ENCODE assay signal across 8 cellular contexts in the genomic region with DNA sequence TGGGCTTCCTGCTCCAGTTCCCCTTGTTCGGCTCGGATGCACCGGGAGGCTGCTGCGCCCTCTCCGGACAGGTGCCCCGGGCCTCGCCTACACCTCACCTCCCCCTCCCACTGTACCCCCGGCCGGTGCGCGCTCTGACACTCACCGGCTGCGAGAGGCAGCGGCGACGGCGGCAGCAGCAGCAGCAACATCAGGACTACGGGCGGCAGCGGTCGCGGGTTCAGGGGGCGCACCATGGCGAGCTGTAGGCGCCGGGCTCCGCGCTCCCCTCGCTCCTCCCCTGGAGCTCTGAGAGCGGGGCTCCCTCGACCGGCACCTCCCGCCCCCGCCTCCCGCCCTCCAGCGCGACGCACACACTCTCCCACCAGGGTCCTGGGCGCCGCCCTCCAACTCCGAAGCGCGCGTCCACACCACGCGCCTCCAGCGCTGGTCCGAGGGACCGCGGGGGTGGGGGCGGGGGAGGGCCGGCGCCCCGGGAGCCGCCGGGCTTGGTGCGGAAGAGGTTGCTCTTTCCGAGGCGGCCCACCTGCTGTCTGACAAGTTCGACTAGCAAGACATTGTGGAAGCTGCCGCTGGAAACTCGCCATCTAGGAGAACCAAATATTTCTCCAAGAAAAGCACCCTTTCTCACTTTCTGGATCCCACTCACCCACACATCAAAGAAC. TPM values are rescaled to one million over a fixed set of nuclear protein-coding genes. Genes with fewer than 3 reads are reported as not detected.
DNase-seq lines count a peak whose midpoint lies in the region; ATAC-seq and TF ChIP-seq lines count a peak whose summit lies in the region.

A gene with protein sequence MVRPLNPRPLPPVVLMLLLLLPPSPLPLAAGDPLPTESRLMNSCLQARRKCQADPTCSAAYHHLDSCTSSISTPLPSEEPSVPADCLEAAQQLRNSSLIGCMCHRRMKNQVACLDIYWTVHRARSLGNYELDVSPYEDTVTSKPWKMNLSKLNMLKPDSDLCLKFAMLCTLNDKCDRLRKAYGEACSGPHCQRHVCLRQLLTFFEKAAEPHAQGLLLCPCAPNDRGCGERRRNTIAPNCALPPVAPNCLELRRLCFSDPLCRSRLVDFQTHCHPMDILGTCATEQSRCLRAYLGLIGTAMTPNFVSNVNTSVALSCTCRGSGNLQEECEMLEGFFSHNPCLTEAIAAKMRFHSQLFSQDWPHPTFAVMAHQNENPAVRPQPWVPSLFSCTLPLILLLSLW (minus strand): TSS at position 433 of the 665 bp plus-strand sequence. CDS start 197 bp downstream, at position 236.

- no peak within 1 kb of the TSS for H3K27ac ChIP-seq in OCI-LY3 (ENCODE audit: low read length)
- no peak within 1 kb of the TSS for H3K27ac ChIP-seq in ectodermal cell (ENCODE audit: insufficient read depth, low read depth, low read length, poor library complexity, severe bottlenecking)

- TF ChIP-seq CTCF in Caco-2 (IDR thresholded peaks at IDR 0.05; ENCODE audit: insufficient read depth in 1 of 2, low read depth in 1 of 2, low read length in 1 of 2, severe bottlenecking in 1 of 2, unreplicated experiment in 1 of 2) = no peak
- no peak for TF ChIP-seq CTCF in OCI-LY3 (IDR thresholded peaks at IDR 0.05; ENCODE audit: low read depth, low read length)
- TF ChIP-seq CTCF in nephron progenitor cell (IDR thresholded peaks at IDR 0.05) = no peak

- peak within 1 kb of the TSS; percentile 59 for H3K9ac ChIP-seq in OCI-LY3 (ENCODE audit: low read length)

- no peak for ATAC-seq in HG03565 (IDR thresholded peaks at IDR 0.05; ENCODE audit: unreplicated experiment)

- DNase-seq in Caco-2 (peak in 1 of 2 experiments; percentile 16), nephron progenitor cell (peak; percentile 72), OCI-M2 (lab: John Stamatoyannopoulos, UW; ENCODE audit: unreplicated experiment) (no peak), NCI-H1694 treated with DMSO at 0.1 percent for 48 hours (lab: John Stamatoyannopoulos, UW) (no peak), HUDEP-2 (lab: John Stamatoyannopoulos, UW; ENCODE audit: unreplicated experiment in 76 of 76) (no peak)

- no TSS peak for BruUV-seq in Caco-2 (replicated peaks; lab: Mats Ljungman, UMichigan)

- H3K4me1 Mint-ChIP-seq in Caco-2 (ENCODE audit: low read depth, unreplicated experiment) = peaks cover 7% of the 10 kb centered on the region
- H3K4me1 Mint-ChIP-seq in nephron progenitor cell = peaks cover 32% of the 10 kb centered on the region

- H3K9me3 Mint-ChIP-seq in Caco-2 (ENCODE audit: unreplicated experiment) = no peaks in the 10 kb centered on the region
- H3K9me3 Mint-ChIP-seq in nephron progenitor cell = peaks cover 6% of the 10 kb centered on the region

- H3K27me3 ChIP-seq in Caco-2 (replicated peaks; ENCODE audit: control insufficient read depth, insufficient read depth, low read length) (no peaks in the 10 kb centered on the region), OCI-LY3 (ENCODE audit: low read depth, low read length) (no peaks in the 10 kb centered on the region), ectodermal cell (ENCODE audit: control insufficient read depth, insufficient read depth, low read length, poor library complexity, severe bottlenecking) (peaks cover 36% of the 10 kb centered on the region)

- CTCF ChIA-PET in Caco-2 (lab: Charles Lee) = interaction anchor here (0.6 to 1.0 kb wide), 2 partner anchors 9 to 81 kb away, joined by 4 to 9 read pairs; no protein-coding TSS in a partner anchor

- no peaks in the 10 kb centered on the region for H4K20me1 ChIP-seq in OCI-LY3 (ENCODE audit: insufficient read depth, low read length)

- H3K4me1 ChIP-seq in Caco-2 (0 out of 2 replicates have a peak, but pooled peaks cover 5% of the 10 kb centered on the region), OCI-LY3 (ENCODE audit: low read length) (0 out of 2 replicates have a peak, but pooled peaks cover 4% of the 10 kb centered on the region), ectodermal cell (ENCODE audit: control insufficient read depth, insufficient read depth, low read length) (peaks cover 6% of the 10 kb centered on the region)

- peak within 1 kb of the TSS; percentile 89 for H3K4me2 ChIP-seq in OCI-LY3 (ENCODE audit: low read length)

- H3K36me3 Mint-ChIP-seq in Caco-2 (ENCODE audit: insufficient read depth, unreplicated experiment) (no peaks in the 10 kb centered on the region), nephron progenitor cell (ENCODE audit: low read depth) (no peaks in the 10 kb centered on the region)

- POLR2A ChIA-PET in Caco-2 (lab: Charles Lee) = no interaction called here

- H2AFZ ChIP-seq in OCI-LY3 (ENCODE audit: low read depth, low read length) = peak within 1 kb of the TSS; percentile 62; the same call in 1 of the 2 replicates

- H3K4me3 Mint-ChIP-seq in Caco-2 (ENCODE audit: unreplicated experiment) (peak within 1 kb of the TSS; percentile 58), nephron progenitor cell (peak within 1 kb of the TSS; percentile 76)

- no peaks in the 10 kb centered on the region for H3K79me2 ChIP-seq in OCI-LY3 (ENCODE audit: low read length)

- H3K27me3 Mint-ChIP-seq in Caco-2 (ENCODE audit: insufficient read depth, unreplicated experiment) (no peaks in the 10 kb centered on the region), nephron progenitor cell (ENCODE audit: low read depth, poor library complexity) (peaks cover 43% of the 10 kb centered on the region)

- no peaks in the 10 kb centered on the region for H3K9me3 ChIP-seq in Caco-2
- H3K9me3 ChIP-seq in OCI-LY3 (ENCODE audit: insufficient read depth, low read length) = no peaks in the 10 kb centered on the region
- no peaks in the 10 kb centered on the region for H3K9me3 ChIP-seq in ectodermal cell (ENCODE audit: control insufficient read depth, low read length)

- 1% methylated on average over 62 of the region's 62 CpGs for WGBS in ectodermal cell, 2 experiments

- H3K27ac Mint-ChIP-seq in Caco-2 (ENCODE audit: unreplicated experiment) = no peak within 1 kb of the TSS
- no peak within 1 kb of the TSS for H3K27ac Mint-ChIP-seq in nephron progenitor cell

- intact Hi-C loops in Caco-2 (cut with micrococcal nuclease; ENCODE audit: unreplicated experiment) = no loop called here

- no peaks in the 10 kb centered on the region for H3K36me3 ChIP-seq in Caco-2 (ENCODE audit: control insufficient read depth, insufficient read depth, low read length)
- H3K36me3 ChIP-seq in OCI-LY3 (replicated peaks; ENCODE audit: low read depth, low read length) = no peaks in the 10 kb centered on the region
- H3K36me3 ChIP-seq in ectodermal cell (ENCODE audit: control insufficient read depth, insufficient read depth, low read length) = no peaks in the 10 kb centered on the region

- H3K4me3 ChIP-seq in Caco-2 (ENCODE audit: low read depth, low read length) (peak within 1 kb of the TSS; percentile 49), OCI-LY3 (ENCODE audit: low read length) (peak within 1 kb of the TSS; percentile 80), ectodermal cell (ENCODE audit: insufficient read depth, low read depth, low read length) (peak within 1 kb of the TSS; percentile 41)

RNA-seq across cellular contexts. Expression of the gene that starts here (rescaled TPM):
- 2.4 and 2.7 TPM in 2 replicates for total RNA-seq in Caco-2 (2022)
- polyA plus RNA-seq in ectodermal cell (2013, experiment 1 of 4) = 1.1 TPM
- 1.2 TPM for polyA plus RNA-seq in ectodermal cell (2013, experiment 2 of 4)
- 1.4 TPM for polyA plus RNA-seq in ectodermal cell (2013, experiment 3 of 4)
- polyA plus RNA-seq in ectodermal cell (2013, experiment 4 of 4) = 1.9 TPM
